Comparison of ENCODE assay signal across 24 cellular contexts in genomic region chr1:245872475-245872874, GRCh38.
"Had no signal": no experiment of that assay in that cellular context is flagged by ENCODE, and none has a peak within 500 bp of the region (broad histone marks: within the 10 kb centered on the region; RNA-seq: fewer than 3 reads in every experiment).

No MANE protein-coding gene starts in this region.

- H3K9me3 Mint-ChIP-seq: activated CD4-positive, alpha-beta memory T cell treated with anti-CD3 and anti-CD28 coated beads for 36 hours; activated naive CD4-positive, alpha-beta T cell treated with anti-CD3 and anti-CD28 coated beads for 36 hours; activated naive CD8-positive, alpha-beta T cell treated with anti-CD3 and anti-CD28 coated beads for 36 hours; activated T-helper 17 cell treated with anti-CD3 and anti-CD28 coated beads, Interleukin-2, amount 50 U/mL, for 72 hours; T-helper 1 cell treated with Interleukin-12 subunit alpha and Interleukin-12 subunit beta and Interleukin-4 antibody, amounts not matched to agents 30 μg/mL and 1 μg/mL, for 36 hours; WTC11 had no signal

- H3K4me1 Mint-ChIP-seq: activated naive CD8-positive, alpha-beta T cell treated with anti-CD3 and anti-CD28 coated beads for 36 hours; activated T-helper 17 cell treated with anti-CD3 and anti-CD28 coated beads, Interleukin-2, amount 50 U/mL, for 72 hours; WTC11 had no signal

- H3K9ac ChIP-seq: KMS-11 had no signal

- H3K4me3 ChIP-seq: breast epithelium, SK-N-MC had no signal

- H3K27ac Mint-ChIP-seq: activated CD4-positive, alpha-beta memory T cell treated with anti-CD3 and anti-CD28 coated beads for 36 hours; activated naive CD4-positive, alpha-beta T cell treated with anti-CD3 and anti-CD28 coated beads for 36 hours; activated naive CD8-positive, alpha-beta T cell treated with anti-CD3 and anti-CD28 coated beads for 36 hours; activated T-helper 17 cell treated with anti-CD3 and anti-CD28 coated beads, Interleukin-2, amount 50 U/mL, for 72 hours; T-helper 1 cell treated with Interleukin-12 subunit alpha and Interleukin-12 subunit beta and Interleukin-4 antibody, amounts not matched to agents 30 μg/mL and 1 μg/mL, for 36 hours; WTC11 had no signal

- DNase-seq: activated CD4-positive, alpha-beta memory T cell treated with anti-CD3 and anti-CD28 coated beads for 36 hours; activated CD4-positive, alpha-beta T cell treated with anti-CD3 and anti-CD28 coated beads for 48 hours; activated CD4-positive, CD25-positive, alpha-beta regulatory T cell treated with anti-CD3 and anti-CD28 coated beads, Interleukin-2, amount 50 U/mL, for 72 hours; activated gamma-delta T cell; activated naive CD4-positive, alpha-beta T cell treated with anti-CD3 and anti-CD28 coated beads for 36 hours; activated naive CD8-positive, alpha-beta T cell treated with anti-CD3 and anti-CD28 coated beads for 36 hours; activated T-cell treated with anti-CD3 and anti-CD28 coated beads for 4 hours; activated T-cell treated with anti-CD3 and anti-CD28 coated beads, Interleukin-2, amount 50 U/mL, for 48 hours; caudate nucleus; NCI-H1092; NCI-H1417; NCI-H1930; NCI-H2171; NCI-H226; NCI-H526 treated with DMSO at 0.1 percent for 48 hours; NCI-H82; RPMI8226 had no signal

- H3K27me3 ChIP-seq: breast epithelium had no signal

- H3K36me3 ChIP-seq: breast epithelium had no signal

- H3K4me2 ChIP-seq: KMS-11 had no signal

- H3K27ac ChIP-seq: breast epithelium, KMS-11, SK-N-MC had no signal

- H3K4me3 Mint-ChIP-seq: activated CD4-positive, alpha-beta memory T cell treated with anti-CD3 and anti-CD28 coated beads for 36 hours; activated naive CD4-positive, alpha-beta T cell treated with anti-CD3 and anti-CD28 coated beads for 36 hours; activated naive CD8-positive, alpha-beta T cell treated with anti-CD3 and anti-CD28 coated beads for 36 hours; activated T-helper 17 cell treated with anti-CD3 and anti-CD28 coated beads, Interleukin-2, amount 50 U/mL, for 72 hours; T-helper 1 cell treated with Interleukin-12 subunit alpha and Interleukin-12 subunit beta and Interleukin-4 antibody, amounts not matched to agents 30 μg/mL and 1 μg/mL, for 36 hours; WTC11 had no signal

- ATAC-seq: activated T-helper 17 cell treated with anti-CD3 and anti-CD28 coated beads, Interleukin-2, amount 50 U/mL, for 72 hours; Right ventricle myocardium inferior; WTC11 had no signal

- H3K36me3 Mint-ChIP-seq: activated CD4-positive, alpha-beta memory T cell treated with anti-CD3 and anti-CD28 coated beads for 36 hours; WTC11 had no signal

- H3K27me3 Mint-ChIP-seq: activated CD4-positive, alpha-beta memory T cell treated with anti-CD3 and anti-CD28 coated beads for 36 hours; activated naive CD8-positive, alpha-beta T cell treated with anti-CD3 and anti-CD28 coated beads for 36 hours; activated T-helper 17 cell treated with anti-CD3 and anti-CD28 coated beads, Interleukin-2, amount 50 U/mL, for 72 hours had no signal

- H3K9me3 ChIP-seq: breast epithelium had no signal

- H3K4me1 ChIP-seq: breast epithelium had no signal
